ENCODE assay signal across 7 cellular contexts in genomic region chr12:98490491-98491453, GRCh38. TPM values are rescaled to one million over a fixed set of nuclear protein-coding genes. Genes with fewer than 3 reads are reported as not detected.
DNase-seq lines count a peak whose midpoint lies in the region; ATAC-seq and TF ChIP-seq lines count a peak whose summit lies in the region.

No MANE protein-coding gene starts in this region.

- in situ Hi-C loops in astrocyte of the spinal cord (cut with HindIII; ENCODE audit: low sequenced_read_pairs), result no loop called here

- DNase-seq in NCI-H1694 treated with DMSO at 0.1 percent for 48 hours (lab: John Stamatoyannopoulos, UW) (peak; percentile 71), T-helper 9 cell (peak; percentile 81), astrocyte of the spinal cord (ENCODE audit: low read depth, low spot score) (peak; percentile 92), hypothalamus (lab: John Stamatoyannopoulos, UW) (peak; percentile 2 to 92 (median 68)), sciatic nerve (ENCODE audit: low spot score) (peak; percentile 91)

- TF ChIP-seq CTCF in astrocyte of the spinal cord (IDR thresholded peaks at IDR 0.05; ENCODE audit: low read depth, low read length), result peak; percentile 88

- intact Hi-C loops in sciatic nerve (cut with DNase I), result no loop called here

- ATAC-seq in GM18499 (IDR thresholded peaks at IDR 0.05; ENCODE audit: insufficient read depth, unreplicated experiment), result peak; percentile 85
- ATAC-seq in HG02885 (IDR thresholded peaks at IDR 0.05; ENCODE audit: poor library complexity, unreplicated experiment), result peak; percentile 96
- peak; percentile 89 for ATAC-seq in sciatic nerve

- H3K4me3 ChIP-seq in astrocyte of the spinal cord (ENCODE audit: low read depth, low read length), result no peak overlapping the region

RNA-seq across cellular contexts. Expression of gene TMPO, which starts 24.6 kb away (rescaled TPM):
- total RNA-seq in sciatic nerve, result 54.5 TPM
